Comparison of ENCODE assay signal across 20 cellular contexts in the genomic region with DNA sequence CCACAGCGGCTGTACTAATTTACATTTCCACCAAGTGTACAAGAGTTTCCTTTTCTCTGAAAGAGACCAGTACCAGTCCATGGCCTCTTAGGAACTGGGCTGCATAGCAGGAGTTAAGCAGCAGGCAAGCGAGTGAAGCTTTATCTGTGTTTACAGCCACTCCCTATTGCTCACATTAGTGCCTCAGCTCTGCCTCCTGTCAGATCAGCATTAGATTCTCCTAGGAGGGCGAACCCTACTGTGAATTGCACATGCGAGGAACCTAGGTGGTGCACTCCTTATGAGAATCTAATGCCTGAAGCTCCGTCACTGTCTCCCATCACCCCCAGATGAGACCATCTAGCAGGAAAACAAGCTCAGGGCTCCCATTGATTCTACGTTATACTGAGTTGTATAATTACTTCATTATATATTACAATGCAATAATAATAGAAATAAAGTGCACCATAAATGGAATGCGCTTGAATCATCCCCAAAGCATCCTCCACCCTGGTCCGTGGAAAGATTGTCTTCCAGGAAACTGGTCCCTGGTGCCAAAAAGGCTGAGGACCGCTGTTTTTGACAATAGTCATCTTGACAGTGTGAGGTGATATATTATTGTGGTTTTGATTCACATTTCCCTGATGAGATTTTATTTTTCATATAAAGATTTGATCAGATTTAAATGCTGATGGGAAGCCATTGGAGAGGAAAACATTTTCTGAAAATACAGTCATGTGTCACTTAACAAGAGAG. TPM values are rescaled to one million over a fixed set of nuclear protein-coding genes. Genes with fewer than 3 reads are reported as not detected.
DNase-seq lines count a peak whose midpoint lies in the region; ATAC-seq, FAIRE-seq and TF ChIP-seq lines count a peak whose summit lies in the region.
"Had no signal": no experiment of that assay in that cellular context is flagged by ENCODE, and none has a peak within 500 bp of the region (broad histone marks: within the 10 kb centered on the region; RNA-seq: fewer than 3 reads in every experiment).

No MANE protein-coding gene starts in this region.

- no peak overlapping the region for H3K9ac ChIP-seq in SK-N-SH

- H3K27me3 ChIP-seq in SK-N-SH (ENCODE audit: insufficient read depth), result no peaks in the 10 kb centered on the region
- H3K27me3 ChIP-seq in small intestine (ENCODE audit: control insufficient read depth in 2 of 2, insufficient read depth in 2 of 2, low read length in 2 of 2), result no peaks in the 10 kb centered on the region
- H3K27me3 ChIP-seq: SJCRH30 had no signal

- no peak overlapping the region for H3K27ac Mint-ChIP-seq in activated CD8-positive, alpha-beta memory T cell treated with anti-CD3 and anti-CD28 coated beads, Interleukin-2, amount 10 ng/mL, durations not matched to agents 7 days and 5 days
- H3K27ac Mint-ChIP-seq: IgD-negative memory B cell had no signal

- no peak overlapping the region for H3K4me3 Mint-ChIP-seq in activated CD8-positive, alpha-beta memory T cell treated with anti-CD3 and anti-CD28 coated beads, Interleukin-2, amount 10 ng/mL, durations not matched to agents 7 days and 5 days
- H3K4me3 Mint-ChIP-seq: IgD-negative memory B cell had no signal

- peaks cover 5% of the 10 kb centered on the region for H3K9me3 Mint-ChIP-seq in activated CD8-positive, alpha-beta memory T cell treated with anti-CD3 and anti-CD28 coated beads, Interleukin-2, amount 10 ng/mL, durations not matched to agents 7 days and 5 days (ENCODE audit: low read depth)
- H3K9me3 Mint-ChIP-seq: IgD-negative memory B cell had no signal

- H3K4me1 ChIP-seq in SK-N-SH (ENCODE audit: control insufficient read depth in 1 of 2, insufficient read depth in 2 of 2, low read depth in 1 of 2, low read length in 1 of 2) (peaks cover 0 to 2% of the 10 kb centered on the region in 2 experiments; a peak in 1 of 4 replicates), small intestine (ENCODE audit: control insufficient read depth in 2 of 2, insufficient read depth in 1 of 2, low read depth in 1 of 2, low read length in 1 of 2) (peaks cover 0 to 3% of the 10 kb centered on the region in 2 donors)

- H3F3A ChIP-seq in SK-N-SH (replicated peaks; ENCODE audit: insufficient read depth), result peaks cover 12% of the 10 kb centered on the region

- H3K9me2 ChIP-seq in SK-N-SH, result no peaks in the 10 kb centered on the region

- POLR2A ChIA-PET in SK-N-SH (lab: Yijun Ruan, JAX), result no interaction called here

- no peaks in the 10 kb centered on the region for H3K27me3 Mint-ChIP-seq in activated CD8-positive, alpha-beta memory T cell treated with anti-CD3 and anti-CD28 coated beads, Interleukin-2, amount 10 ng/mL, durations not matched to agents 7 days and 5 days
- H3K27me3 Mint-ChIP-seq: IgD-negative memory B cell had no signal

- H3K4me3 ChIP-seq in SK-N-SH (ENCODE audit: low read depth in 2 of 2, low read length in 1 of 2), result no peak overlapping the region
- H3K4me3 ChIP-seq in epithelial cell of esophagus (ENCODE audit: low read length), result no peak overlapping the region
- no peak overlapping the region for H3K4me3 ChIP-seq in small intestine (ENCODE audit: low read depth in 1 of 2, low read length in 2 of 2)
- H3K4me3 ChIP-seq: SJCRH30 had no signal

- H3K79me2 ChIP-seq in SK-N-SH (ENCODE audit: insufficient read depth), result no peaks in the 10 kb centered on the region

- FAIRE-seq in small intestine (lab: Jason Lieb, UNC), result no peak
- FAIRE-seq: A204.1, HTR-8/SVneo had no signal

- peak in 1 of 2 experiments; percentile 72; a peak in 2 of 4 replicates for TF ChIP-seq EP300 in SK-N-SH (IDR thresholded peaks at IDR 0.05; ENCODE audit: borderline replicate concordance in 1 of 2, low read depth in 1 of 2, low read length in 1 of 2)

- H3K9me3 ChIP-seq in SK-N-SH (no peaks in the 10 kb centered on the region; the same call in 1 of the 2 replicates), small intestine (ENCODE audit: control insufficient read depth, low read depth) (no peaks in the 10 kb centered on the region)
- H3K9me3 ChIP-seq: SJCRH30 had no signal

- DNase-seq in activated CD8-positive, alpha-beta memory T cell treated with anti-CD3 and anti-CD28 coated beads, Interleukin-2, amount 10 ng/mL, durations not matched to agents 7 days and 5 days, result peak; percentile 16
- no peak for DNase-seq in activated CD8-positive, alpha-beta memory T cell treated with anti-CD3 and anti-CD28 coated beads, Interleukin-2, amount 50 U/mL, for 4 hours
- DNase-seq in SK-N-SH (no peak), epithelial cell of esophagus (ENCODE audit: low read depth) (peak; percentile 10), small intestine (peak; percentile 73)
- no peak for DNase-seq in activated T-cell treated with anti-CD3 and anti-CD28 coated beads, Interleukin-2, amount 50 U/mL, for 48 hours
- DNase-seq: C1 segment of cervical spinal cord, DMS79 treated with DMSO at 0.1 percent for 48 hours, GF-D8, MV-4-11, NCI-H1417, NCI-H187 treated with DMSO at 0.1 percent for 48 hours, SJCRH30 had no signal

- H3K4me1 Mint-ChIP-seq in activated CD8-positive, alpha-beta memory T cell treated with anti-CD3 and anti-CD28 coated beads, Interleukin-2, amount 10 ng/mL, durations not matched to agents 7 days and 5 days, result peaks cover 29% of the 10 kb centered on the region

- TF ChIP-seq RAD21 in SK-N-SH (IDR thresholded peaks at IDR 0.05; ENCODE audit: low read length), result no peak

- H3K36me3 ChIP-seq in SK-N-SH (replicated peaks in 1 of 2; ENCODE audit: control insufficient read depth in 1 of 2, insufficient read depth in 2 of 2, low read length in 1 of 2), result no peaks in the 10 kb centered on the region
- no peaks in the 10 kb centered on the region for H3K36me3 ChIP-seq in small intestine (ENCODE audit: control insufficient read depth in 2 of 2, insufficient read depth in 2 of 2, low read length in 2 of 2)
- H3K36me3 ChIP-seq: SJCRH30 had no signal

- TF ChIP-seq CTCF in SK-N-SH (IDR thresholded peaks at IDR 0.05), result no peak
- no peak for TF ChIP-seq CTCF in epithelial cell of esophagus (IDR thresholded peaks at IDR 0.05; ENCODE audit: insufficient read depth, low read depth, low read length, missing control alignments)

- H3K4me2 ChIP-seq in SK-N-SH, result no peak overlapping the region; the same call in 1 of the 2 replicates

- no peak overlapping the region for H2AFZ ChIP-seq in SK-N-SH (ENCODE audit: low read depth)

- CTCF ChIA-PET in activated CD8-positive, alpha-beta memory T cell treated with anti-CD3 and anti-CD28 coated beads, Interleukin-2, amount 10 ng/mL, durations not matched to agents 7 days and 5 days (lab: Charles Lee), result no interaction called here
- CTCF ChIA-PET in SK-N-SH (lab: Yijun Ruan, JAX), result interaction anchor here (1.5 kb wide), 1 partner anchor 104 kb away, joined by 3 read pairs; no protein-coding TSS in a partner anchor

- H4K20me1 ChIP-seq in SK-N-SH (ENCODE audit: insufficient read depth), result no peaks in the 10 kb centered on the region

- ATAC-seq in activated CD8-positive, alpha-beta memory T cell treated with anti-CD3 and anti-CD28 coated beads, Interleukin-2, amount 10 ng/mL, durations not matched to agents 7 days and 5 days, result no peak
- ATAC-seq in HG02763 (IDR thresholded peaks at IDR 0.05; ENCODE audit: unreplicated experiment), result no peak
- no peak for ATAC-seq in HG02759 (IDR thresholded peaks at IDR 0.05; ENCODE audit: unreplicated experiment)

- 44% methylated on average over 9 of the region's 9 CpGs for WGBS in SK-N-SH (ENCODE audit: low lambda C conversion rate)
- 40 to 73% (median 69%) methylated on average over 9 of the region's 9 CpGs for WGBS in small intestine, 3 donors

- H3K36me3 Mint-ChIP-seq in activated CD8-positive, alpha-beta memory T cell treated with anti-CD3 and anti-CD28 coated beads, Interleukin-2, amount 10 ng/mL, durations not matched to agents 7 days and 5 days, result peaks cover 7% of the 10 kb centered on the region

- peak overlapping the region in 1 of 2 experiments; percentile 52; a peak in 2 of 4 replicates for H3K27ac ChIP-seq in SK-N-SH (ENCODE audit: low read depth in 2 of 2, low read length in 1 of 2)
- H3K27ac ChIP-seq in small intestine (ENCODE audit: low read depth in 1 of 2, low read length in 1 of 2), result no peak overlapping the region
- H3K27ac ChIP-seq: HL-60, RWPE1, SJCRH30 had no signal

TF ChIP-seq in SK-N-SH, 30 proteins besides CTCF, POLR2A, EP300 and RAD21 (continues in another document):
- TF ChIP-seq FOSL2 (IDR thresholded peaks at IDR 0.05; ENCODE audit: borderline replicate concordance, low read depth), result peak; percentile 45; the same call in 1 of the 2 replicates
- no peak for TF ChIP-seq POLR2AphosphoS5 (IDR thresholded peaks at IDR 0.05; ENCODE audit: low read depth, low read length)
- TF ChIP-seq RFX5 (IDR thresholded peaks at IDR 0.05; ENCODE audit: low read length), result no peak
- peak; percentile 69 for TF ChIP-seq TCF12 (IDR thresholded peaks at IDR 0.05)
- no peak for TF ChIP-seq MXI1 (IDR thresholded peaks at IDR 0.05; ENCODE audit: low read depth, low read length)
- no peak for TF ChIP-seq MEF2A (IDR thresholded peaks at IDR 0.05; ENCODE audit: borderline replicate concordance, low read depth)
- TF ChIP-seq GATA2 (CRISPR knock-in tag; IDR thresholded peaks at IDR 0.05), result no peak

RNA-seq across cellular contexts. Expression of a gene that starts 45.5 kb away (rescaled TPM):
- 100 to 1,000 TPM in 1 of 2 experiments, 10 to 100 TPM in 1; 82.9 to 124 TPM for total RNA-seq in activated CD8-positive, alpha-beta memory T cell treated with anti-CD3 and anti-CD28 coated beads, Interleukin-2, amount 10 ng/mL, durations not matched to agents 7 days and 5 days
- polyA plus RNA-seq in SK-N-SH (2012; rRNA removed) (26.8 and 69.2 TPM in 2 replicates), small intestine (10 to 100 TPM; 47.0 to 59.7 (median 57.8) TPM)
- 69.5 and 89.7 TPM in 2 replicates for polyA plus RNA-seq in SK-N-SH (2012; cell fraction: cytosol; rRNA removed)
- polyA plus RNA-seq in SK-N-SH (2012; cell fraction: nucleus; rRNA removed), result 37.7 and 46.6 TPM in 2 replicates

RNA-seq across cellular contexts. Expression of a gene that starts 45.5 kb away (rescaled TPM):
- total RNA-seq in activated CD8-positive, alpha-beta memory T cell treated with anti-CD3 and anti-CD28 coated beads, Interleukin-2, amount 10 ng/mL, durations not matched to agents 7 days and 5 days, result 10 to 100 TPM; 29.2 to 34.7 TPM
- 3.0 and 3.2 TPM in 2 replicates for polyA plus RNA-seq in SK-N-SH (2012; rRNA removed)
- polyA plus RNA-seq in SK-N-SH (2012; cell fraction: cytosol; rRNA removed), result 4.1 TPM in 2 replicates
- polyA plus RNA-seq in SK-N-SH (2012; cell fraction: nucleus; rRNA removed), result 2.9 and 6.9 TPM in 2 replicates
- polyA plus RNA-seq in small intestine, result 1 to 10 TPM in 1 of 3 donors, under 1 TPM in 2; 0.54 to 2.2 (median 0.89) TPM

Comparison
In these comparisons a context has a peak if more than half of its experiments do, and no peak if none do; other contexts are left out.
1. DNase-seq: peak in activated CD8-positive, alpha-beta memory T cell treated with anti-CD3 and anti-CD28 coated beads, Interleukin-2, amount 10 ng/mL, durations not matched to agents 7 days and 5 days (single experiment), epithelial cell of esophagus (single experiment) and small intestine (single experiment); none in activated CD8-positive, alpha-beta memory T cell treated with anti-CD3 and anti-CD28 coated beads, Interleukin-2, amount 50 U/mL, for 4 hours (single experiment), SK-N-SH (single experiment) and activated T-cell treated with anti-CD3 and anti-CD28 coated beads, Interleukin-2, amount 50 U/mL, for 48 hours (0 of 2).